Comparison of ENCODE assay signal across 12 cellular contexts in genomic region chr7:27236053-27236410, GRCh38. TPM values are rescaled to one million over a fixed set of nuclear protein-coding genes. Genes with fewer than 3 reads are reported as not detected.
DNase-seq lines count a peak whose midpoint lies in the region; TF ChIP-seq lines count a peak whose summit lies in the region.
"Had no signal": no experiment of that assay in that cellular context is flagged by ENCODE, and none has a peak within 500 bp of the region (broad histone marks: within the 10 kb centered on the region; RNA-seq: fewer than 3 reads in every experiment).

No MANE protein-coding gene starts in this region.

- peak overlapping the region; percentile 70 for H3K9ac ChIP-seq in mucosa of stomach (ENCODE audit: low read length)

- no peaks in the 10 kb centered on the region for H3K36me3 ChIP-seq in mucosa of stomach (ENCODE audit: control insufficient read depth, insufficient read depth, low read length)
- H3K36me3 ChIP-seq in testis (ENCODE audit: low read depth, missing control alignments), result no peaks in the 10 kb centered on the region
- H3K36me3 ChIP-seq: uterus had no signal

- peaks cover 20% of the 10 kb centered on the region for H3K4me1 ChIP-seq in mucosa of stomach (ENCODE audit: control insufficient read depth, insufficient read depth, low read length)
- H3K4me1 ChIP-seq in testis, result peaks cover 5% of the 10 kb centered on the region

- peak overlapping the region; percentile 29 for H3K4me3 Mint-ChIP-seq in activated naive CD4-positive, alpha-beta T cell treated with anti-CD3 and anti-CD28 coated beads for 36 hours
- H3K4me3 Mint-ChIP-seq in activated naive CD4-positive, alpha-beta T cell treated with anti-CD3 and anti-CD28 coated beads, Interleukin-2, amount 10 ng/mL, durations not matched to agents 7 days and 5 days, result no peak overlapping the region
- H3K4me3 Mint-ChIP-seq in MCF 10A (ENCODE audit: unreplicated experiment), result peak overlapping the region; percentile 74

- H3K27ac ChIP-seq in testis, result no peak overlapping the region
- H3K27ac ChIP-seq: uterus had no signal

- H3K9me3 Mint-ChIP-seq in activated naive CD4-positive, alpha-beta T cell treated with anti-CD3 and anti-CD28 coated beads for 36 hours, result no peaks in the 10 kb centered on the region
- H3K9me3 Mint-ChIP-seq in activated naive CD4-positive, alpha-beta T cell treated with anti-CD3 and anti-CD28 coated beads, Interleukin-2, amount 10 ng/mL, durations not matched to agents 7 days and 5 days, result no peaks in the 10 kb centered on the region
- H3K9me3 Mint-ChIP-seq in MCF 10A (ENCODE audit: unreplicated experiment), result no peaks in the 10 kb centered on the region

- CTCF ChIA-PET in activated naive CD4-positive, alpha-beta T cell treated with anti-CD3 and anti-CD28 coated beads for 36 hours (lab: Charles Lee), result no interaction called here
- CTCF ChIA-PET in activated naive CD4-positive, alpha-beta T cell treated with anti-CD3 and anti-CD28 coated beads, Interleukin-2, amount 10 ng/mL, durations not matched to agents 7 days and 5 days (lab: Charles Lee), result no interaction called here
- CTCF ChIA-PET in MCF 10A (lab: Yijun Ruan, JAX), result interaction anchor here (1.4 to 1.6 kb wide), 2 partner anchors 25 to 784 kb away, joined by 3 to 6 read pairs; no protein-coding TSS in a partner anchor

- H3K4me1 Mint-ChIP-seq in activated naive CD4-positive, alpha-beta T cell treated with anti-CD3 and anti-CD28 coated beads for 36 hours (ENCODE audit: low read depth), result peaks cover 17% of the 10 kb centered on the region
- H3K4me1 Mint-ChIP-seq in activated naive CD4-positive, alpha-beta T cell treated with anti-CD3 and anti-CD28 coated beads, Interleukin-2, amount 10 ng/mL, durations not matched to agents 7 days and 5 days, result peaks cover 6% of the 10 kb centered on the region
- no peaks in the 10 kb centered on the region for H3K4me1 Mint-ChIP-seq in MCF 10A (ENCODE audit: insufficient read depth, unreplicated experiment)

- TF ChIP-seq CTCF in MCF 10A (IDR thresholded peaks at IDR 0.05; ENCODE audit: unreplicated experiment) (no peak), testis (IDR thresholded peaks at IDR 0.05) (no peak)

- no peak overlapping the region for H3K27ac Mint-ChIP-seq in activated naive CD4-positive, alpha-beta T cell treated with anti-CD3 and anti-CD28 coated beads for 36 hours
- no peak overlapping the region for H3K27ac Mint-ChIP-seq in activated naive CD4-positive, alpha-beta T cell treated with anti-CD3 and anti-CD28 coated beads, Interleukin-2, amount 10 ng/mL, durations not matched to agents 7 days and 5 days
- no peak overlapping the region for H3K27ac Mint-ChIP-seq in MCF 10A (ENCODE audit: low read depth, unreplicated experiment)

- WGBS in testis, 2 donors, result 0 to 25% methylated on average over 1 to 14 of the region's 14 CpGs

- POLR2A ChIA-PET in MCF 10A (lab: Yijun Ruan, JAX), result no interaction called here

- H3K9me3 ChIP-seq in mucosa of stomach (ENCODE audit: control insufficient read depth, low read length), result no peaks in the 10 kb centered on the region
- H3K9me3 ChIP-seq in testis, result no peaks in the 10 kb centered on the region
- H3K9me3 ChIP-seq: uterus had no signal

- DNase-seq in activated naive CD4-positive, alpha-beta T cell treated with anti-CD3 and anti-CD28 coated beads for 36 hours, result no peak
- DNase-seq in activated naive CD4-positive, alpha-beta T cell treated with anti-CD3 and anti-CD28 coated beads, Interleukin-2, amount 10 ng/mL, durations not matched to agents 7 days and 5 days, result no peak
- no peak for DNase-seq in MCF 10A (ENCODE audit: unreplicated experiment)
- DNase-seq in testis, result no peak
- DNase-seq in stimulated activated CD4-positive, alpha-beta T cell treated with anti-CD3 and anti-CD28 coated beads, Interleukin-4, amount 100 ng/mL, for 4 hours, result no peak
- DNase-seq in cerebellum (ENCODE audit: low spot score), result no peak
- no peak for DNase-seq in RKO (ENCODE audit: low spot score)
- DNase-seq: activated CD8-positive, alpha-beta memory T cell treated with anti-CD3 and anti-CD28 coated beads for 24 hours; SHP77 had no signal

- H3K27me3 ChIP-seq in mucosa of stomach (ENCODE audit: control insufficient read depth, insufficient read depth, low read length), result peaks cover 66% of the 10 kb centered on the region
- no peaks in the 10 kb centered on the region for H3K27me3 ChIP-seq in testis

- intact Hi-C loops in activated naive CD4-positive, alpha-beta T cell treated with anti-CD3 and anti-CD28 coated beads for 36 hours (cut with micrococcal nuclease), result loop anchor here (2.0 kb wide), 1 partner anchor 13 kb away; no protein-coding TSS in a partner anchor
- intact Hi-C loops in MCF 10A (cut with micrococcal nuclease), result no loop called here
- intact Hi-C loops in testis (cut with DNase I; ENCODE audit: low total_unique reads), result loop anchor here (10.0 kb wide), 1 partner anchor 339 kb away; no protein-coding TSS in a partner anchor

- peaks cover 61% of the 10 kb centered on the region for H3K27me3 Mint-ChIP-seq in activated naive CD4-positive, alpha-beta T cell treated with anti-CD3 and anti-CD28 coated beads for 36 hours (ENCODE audit: low read depth)
- peaks cover 78% of the 10 kb centered on the region for H3K27me3 Mint-ChIP-seq in activated naive CD4-positive, alpha-beta T cell treated with anti-CD3 and anti-CD28 coated beads, Interleukin-2, amount 10 ng/mL, durations not matched to agents 7 days and 5 days
- peaks cover 14% of the 10 kb centered on the region for H3K27me3 Mint-ChIP-seq in MCF 10A (ENCODE audit: insufficient read depth, unreplicated experiment)

- no peaks in the 10 kb centered on the region for H3K36me3 Mint-ChIP-seq in activated naive CD4-positive, alpha-beta T cell treated with anti-CD3 and anti-CD28 coated beads for 36 hours (ENCODE audit: low read depth)
- H3K36me3 Mint-ChIP-seq in activated naive CD4-positive, alpha-beta T cell treated with anti-CD3 and anti-CD28 coated beads, Interleukin-2, amount 10 ng/mL, durations not matched to agents 7 days and 5 days, result no peaks in the 10 kb centered on the region
- H3K36me3 Mint-ChIP-seq in MCF 10A (ENCODE audit: insufficient read depth, unreplicated experiment), result no peaks in the 10 kb centered on the region

- H3K4me3 ChIP-seq in mucosa of stomach (ENCODE audit: low read length), result peak overlapping the region; percentile 36
- H3K4me3 ChIP-seq in testis, result peak overlapping the region; percentile 6 to 42

- no TSS peak for BruUV-seq in MCF 10A (replicated peaks; lab: Mats Ljungman, UMichigan)

- TF ChIP-seq POLR2A in testis (IDR thresholded peaks at IDR 0.05), result no peak

RNA-seq across cellular contexts. Expression of gene EVX1, which starts 6.6 kb away (rescaled TPM):
- not detected for total RNA-seq in activated naive CD4-positive, alpha-beta T cell treated with anti-CD3 and anti-CD28 coated beads for 36 hours
- total RNA-seq in MCF 10A (2022) (not detected in 2 replicates), testis (under 1 TPM; 0.25 to 0.63 TPM), cerebellum (not detected)
- 1.4 TPM for polyA plus RNA-seq in testis (ENCODE audit: insufficient read depth, low read depth, low replicate concordance)
- total RNA-seq: dermis microvascular lymphatic vessel endothelial cell had no signal

RNA-seq across cellular contexts. Expression of gene HOXA13, which starts 36.1 kb away (rescaled TPM):
- total RNA-seq in activated naive CD4-positive, alpha-beta T cell treated with anti-CD3 and anti-CD28 coated beads for 36 hours, result not detected
- total RNA-seq in MCF 10A (2022) (not detected in 2 replicates), testis (not detected), cerebellum (not detected)
- 0.30 TPM for polyA plus RNA-seq in testis (ENCODE audit: insufficient read depth, low read depth, low replicate concordance)
- total RNA-seq: dermis microvascular lymphatic vessel endothelial cell had no signal

RNA-seq across cellular contexts. Expression of gene HOXA11, which starts 51.0 kb away (rescaled TPM):
- not detected for total RNA-seq in activated naive CD4-positive, alpha-beta T cell treated with anti-CD3 and anti-CD28 coated beads for 36 hours
- 0.29 and 0.84 TPM in 2 replicates for total RNA-seq in MCF 10A (2022)
- total RNA-seq in testis, result under 1 TPM in 1 of 2 donors, not detected in 1; 0.25 TPM
- 0.96 TPM for polyA plus RNA-seq in testis (ENCODE audit: insufficient read depth, low read depth, low replicate concordance)
- total RNA-seq in cerebellum, result not detected
